Comparison of ENCODE assay signal across 11 cellular contexts in genomic region chr16:28187595-28188004, GRCh38. TPM values are rescaled to one million over a fixed set of nuclear protein-coding genes. Genes with fewer than 3 reads are reported as not detected.
DNase-seq lines count a peak whose midpoint lies in the region; ATAC-seq and TF ChIP-seq lines count a peak whose summit lies in the region.
"Had no signal": no experiment of that assay in that cellular context is flagged by ENCODE, and none has a peak within 500 bp of the region (broad histone marks: within the 10 kb centered on the region; RNA-seq: fewer than 3 reads in every experiment).

No MANE protein-coding gene starts in this region.

- DNase-seq in activated CD4-positive, alpha-beta T cell treated with anti-CD3 and anti-CD28 coated beads, Interleukin-2, amount 10 ng/mL, durations not matched to agents 7 days and 5 days: no peak
- DNase-seq in activated CD4-positive, alpha-beta T cell treated with anti-CD3 and anti-CD28 coated beads for 1 hour: no peak
- DNase-seq in activated CD4-positive, alpha-beta memory T cell treated with anti-CD3 and anti-CD28 coated beads, Interleukin-2, amount 10 ng/mL, durations not matched to agents 7 days and 5 days: no peak
- DNase-seq in left ventricle myocardium inferior (no peak), amniotic stem cell (lab: John Stamatoyannopoulos, UW) (no peak), SHP77 treated with DMSO at 0.1 percent for 48 hours (lab: John Stamatoyannopoulos, UW) (no peak)
- DNase-seq: NCI-H2081 had no signal

- H3K9me3 Mint-ChIP-seq in activated CD4-positive, alpha-beta T cell treated with anti-CD3 and anti-CD28 coated beads, Interleukin-2, amount 10 ng/mL, durations not matched to agents 7 days and 5 days: peaks cover 7% of the 10 kb centered on the region
- H3K9me3 Mint-ChIP-seq in activated CD4-positive, alpha-beta memory T cell treated with anti-CD3 and anti-CD28 coated beads, Interleukin-2, amount 10 ng/mL, durations not matched to agents 7 days and 5 days: peaks cover 4% of the 10 kb centered on the region
- H3K9me3 Mint-ChIP-seq in stimulated activated memory B cell treated with anti-CD40 and anti-IgM and Interleukin-4, amounts not matched to agents 10 μg/mL and 1 μg/mL and 100 μg/mL, for 72 hours: peaks cover 3% of the 10 kb centered on the region

- no peak overlapping the region for H3K4me3 ChIP-seq in left ventricle myocardium inferior
- H3K4me3 ChIP-seq: esophagus muscularis mucosa, neural progenitor cell had no signal

- peak overlapping the region; percentile 93 for H3K27ac Mint-ChIP-seq in activated CD4-positive, alpha-beta T cell treated with anti-CD3 and anti-CD28 coated beads, Interleukin-2, amount 10 ng/mL, durations not matched to agents 7 days and 5 days
- peak overlapping the region; percentile 83 for H3K27ac Mint-ChIP-seq in activated CD4-positive, alpha-beta memory T cell treated with anti-CD3 and anti-CD28 coated beads, Interleukin-2, amount 10 ng/mL, durations not matched to agents 7 days and 5 days
- peak overlapping the region; percentile 92 for H3K27ac Mint-ChIP-seq in stimulated activated memory B cell treated with anti-CD40 and anti-IgM and Interleukin-4, amounts not matched to agents 10 μg/mL and 1 μg/mL and 100 μg/mL, for 72 hours
- H3K27ac Mint-ChIP-seq: neural progenitor cell had no signal

- H3K9me3 ChIP-seq in left ventricle myocardium inferior (replicated peaks): peaks cover 5% of the 10 kb centered on the region
- H3K9me3 ChIP-seq: esophagus muscularis mucosa had no signal

- no peak overlapping the region for H3K27ac ChIP-seq in left ventricle myocardium inferior (replicated peaks)
- H3K27ac ChIP-seq: esophagus muscularis mucosa, neural progenitor cell had no signal

- peaks cover 66% of the 10 kb centered on the region for H3K36me3 Mint-ChIP-seq in activated CD4-positive, alpha-beta T cell treated with anti-CD3 and anti-CD28 coated beads, Interleukin-2, amount 10 ng/mL, durations not matched to agents 7 days and 5 days (ENCODE audit: low read depth)
- peaks cover 50% of the 10 kb centered on the region for H3K36me3 Mint-ChIP-seq in activated CD4-positive, alpha-beta memory T cell treated with anti-CD3 and anti-CD28 coated beads, Interleukin-2, amount 10 ng/mL, durations not matched to agents 7 days and 5 days (ENCODE audit: low read depth)
- H3K36me3 Mint-ChIP-seq in stimulated activated memory B cell treated with anti-CD40 and anti-IgM and Interleukin-4, amounts not matched to agents 10 μg/mL and 1 μg/mL and 100 μg/mL, for 72 hours: peaks cover 35% of the 10 kb centered on the region

- CTCF ChIA-PET in activated CD4-positive, alpha-beta T cell treated with anti-CD3 and anti-CD28 coated beads, Interleukin-2, amount 10 ng/mL, durations not matched to agents 7 days and 5 days (lab: Charles Lee): interaction anchor here (0.9 to 5.6 kb wide), 8 partner anchors 8 to 47 kb away, joined by 3 to 38 read pairs (median 3); partner anchors contain the start of gene XPO6
- CTCF ChIA-PET in activated CD4-positive, alpha-beta memory T cell treated with anti-CD3 and anti-CD28 coated beads, Interleukin-2, amount 10 ng/mL, durations not matched to agents 7 days and 5 days (lab: Charles Lee): interaction anchor here (1.3 to 2.8 kb wide), 3 partner anchors 23 to 51 kb away, joined by 3 to 26 read pairs (median 5); partner anchors contain the start of gene XPO6

- intact Hi-C loops in left ventricle myocardium inferior (cut with micrococcal nuclease): no loop called here

- POLR2A ChIA-PET in activated CD4-positive, alpha-beta T cell treated with anti-CD3 and anti-CD28 coated beads, Interleukin-2, amount 10 ng/mL, durations not matched to agents 7 days and 5 days (lab: Charles Lee): no interaction called here
- POLR2A ChIA-PET in activated CD4-positive, alpha-beta memory T cell treated with anti-CD3 and anti-CD28 coated beads, Interleukin-2, amount 10 ng/mL, durations not matched to agents 7 days and 5 days (lab: Charles Lee): interaction anchor here (1.1 to 11.1 kb wide), 7 partner anchors 9 to 46 kb away, joined by 3 to 208 read pairs (median 9); partner anchors contain the start of gene XPO6

- H3K4me1 Mint-ChIP-seq in activated CD4-positive, alpha-beta T cell treated with anti-CD3 and anti-CD28 coated beads, Interleukin-2, amount 10 ng/mL, durations not matched to agents 7 days and 5 days: peaks cover 93% of the 10 kb centered on the region
- peaks cover 87% of the 10 kb centered on the region for H3K4me1 Mint-ChIP-seq in activated CD4-positive, alpha-beta memory T cell treated with anti-CD3 and anti-CD28 coated beads, Interleukin-2, amount 10 ng/mL, durations not matched to agents 7 days and 5 days
- H3K4me1 Mint-ChIP-seq in stimulated activated memory B cell treated with anti-CD40 and anti-IgM and Interleukin-4, amounts not matched to agents 10 μg/mL and 1 μg/mL and 100 μg/mL, for 72 hours: peaks cover 96% of the 10 kb centered on the region

- no peaks in the 10 kb centered on the region for H3K27me3 ChIP-seq in left ventricle myocardium inferior (ENCODE audit: low read depth)
- H3K27me3 ChIP-seq: esophagus muscularis mucosa, neural progenitor cell had no signal

- H3K4me1 ChIP-seq in left ventricle myocardium inferior: peaks cover 54% of the 10 kb centered on the region

- peak overlapping the region; percentile 48 for H3K4me3 Mint-ChIP-seq in activated CD4-positive, alpha-beta T cell treated with anti-CD3 and anti-CD28 coated beads, Interleukin-2, amount 10 ng/mL, durations not matched to agents 7 days and 5 days
- peak overlapping the region; percentile 36 for H3K4me3 Mint-ChIP-seq in activated CD4-positive, alpha-beta memory T cell treated with anti-CD3 and anti-CD28 coated beads, Interleukin-2, amount 10 ng/mL, durations not matched to agents 7 days and 5 days
- peak overlapping the region; percentile 67 for H3K4me3 Mint-ChIP-seq in stimulated activated memory B cell treated with anti-CD40 and anti-IgM and Interleukin-4, amounts not matched to agents 10 μg/mL and 1 μg/mL and 100 μg/mL, for 72 hours
- H3K4me3 Mint-ChIP-seq: neural progenitor cell had no signal

- no peaks in the 10 kb centered on the region for H3K27me3 Mint-ChIP-seq in activated CD4-positive, alpha-beta T cell treated with anti-CD3 and anti-CD28 coated beads, Interleukin-2, amount 10 ng/mL, durations not matched to agents 7 days and 5 days
- no peaks in the 10 kb centered on the region for H3K27me3 Mint-ChIP-seq in activated CD4-positive, alpha-beta memory T cell treated with anti-CD3 and anti-CD28 coated beads, Interleukin-2, amount 10 ng/mL, durations not matched to agents 7 days and 5 days
- H3K27me3 Mint-ChIP-seq in stimulated activated memory B cell treated with anti-CD40 and anti-IgM and Interleukin-4, amounts not matched to agents 10 μg/mL and 1 μg/mL and 100 μg/mL, for 72 hours: no peaks in the 10 kb centered on the region

- no peak for TF ChIP-seq CTCF in left ventricle myocardium inferior (IDR thresholded peaks at IDR 0.05; ENCODE audit: borderline replicate concordance)

- peak; percentile 42 for ATAC-seq in HG03066 (IDR thresholded peaks at IDR 0.05; ENCODE audit: low read depth, unreplicated experiment)
- ATAC-seq in stimulated activated memory B cell treated with anti-CD40 and anti-IgM and Interleukin-4, amounts not matched to agents 10 μg/mL and 1 μg/mL and 100 μg/mL, for 72 hours: peak; percentile 77

- H3K36me3 ChIP-seq in left ventricle myocardium inferior: no peaks in the 10 kb centered on the region
- H3K36me3 ChIP-seq: esophagus muscularis mucosa, neural progenitor cell had no signal

RNA-seq across cellular contexts. Expression of gene XPO6, which starts 24.2 kb away (rescaled TPM):
- 100 to 1,000 TPM; 237 to 304 TPM for total RNA-seq in activated CD4-positive, alpha-beta T cell treated with anti-CD3 and anti-CD28 coated beads, Interleukin-2, amount 10 ng/mL, durations not matched to agents 7 days and 5 days
- 100 to 1,000 TPM; 218 to 223 TPM for total RNA-seq in activated CD4-positive, alpha-beta memory T cell treated with anti-CD3 and anti-CD28 coated beads, Interleukin-2, amount 10 ng/mL, durations not matched to agents 7 days and 5 days
- total RNA-seq in left ventricle myocardium inferior: 26.4 TPM
